ENCODE assay signal across 18 cellular contexts in genomic region chr2:169579044-169579443, GRCh38.
"Had no signal": no experiment of that assay in that cellular context is flagged by ENCODE, and none has a peak within 500 bp of the region (broad histone marks: within the 10 kb centered on the region; RNA-seq: fewer than 3 reads in every experiment).

No MANE protein-coding gene starts in this region.

- H3K9me3 ChIP-seq: neutrophil, sigmoid colon, testis, transverse colon had no signal

- H3K27ac ChIP-seq: foreskin keratinocyte, hepatocyte, neutrophil, sigmoid colon, skin epidermis, testis, transverse colon had no signal

- H3K36me3 ChIP-seq: neutrophil, sigmoid colon, transverse colon had no signal

- H3K27me3 ChIP-seq: hepatocyte, neutrophil, sigmoid colon, testis, transverse colon had no signal

- H3K4me2 ChIP-seq: hepatocyte had no signal

- H3K79me2 ChIP-seq: hepatocyte had no signal

- H3K4me1 ChIP-seq: sigmoid colon, testis, transverse colon had no signal

- H3K4me3 ChIP-seq: hepatocyte, sigmoid colon, skin epidermis, testis, transverse colon had no signal

- ATAC-seq: foreskin keratinocyte; left colon; stimulated activated naive B cell treated with anti-CD40 and anti-IgM and Interleukin-4, amounts not matched to agents 10 μg/mL and 1 μg/mL and 100 μg/mL, for 72 hours; stimulated activated naive CD8-positive, alpha-beta T cell treated with anti-CD3 and anti-CD28 coated beads, Interleukin-15, amount 100 ng/mL, for 72 hours had no signal

- DNase-seq: erythroblast; foreskin keratinocyte; head of caudate nucleus; left colon; mesendoderm; naive B cell; posterior cingulate gyrus; sigmoid colon; stimulated activated CD4-positive, alpha-beta T cell treated with anti-CD3 and anti-CD28 coated beads, Interleukin-2, amount 100 ng/mL, for 24 hours; stimulated activated CD4-positive, alpha-beta T cell treated with anti-CD3 and anti-CD28 coated beads, Interleukin-4, amount 100 ng/mL, for 4 hours; stimulated activated naive B cell treated with anti-CD40 and anti-IgM and Interleukin-4, amounts not matched to agents 10 μg/mL and 1 μg/mL and 100 μg/mL, for 72 hours; stimulated activated naive CD8-positive, alpha-beta T cell treated with anti-CD3 and anti-CD28 coated beads, Interleukin-15, amount 100 ng/mL, for 72 hours; testis; transverse colon had no signal

- FAIRE-seq: colon had no signal

- H2AFZ ChIP-seq: hepatocyte had no signal
